In genomic region chr2:113992090-113992489, GRCh38 we compare ENCODE assay signal across 26 cellular contexts.
"Had no signal": no experiment of that assay in that cellular context is flagged by ENCODE, and none has a peak within 500 bp of the region (broad histone marks: within the 10 kb centered on the region; RNA-seq: fewer than 3 reads in every experiment).

No MANE protein-coding gene starts in this region.

- H3K4me3 Mint-ChIP-seq: activated CD4-positive, alpha-beta memory T cell treated with anti-CD3 and anti-CD28 coated beads for 36 hours; activated CD4-positive, alpha-beta T cell treated with anti-CD3 and anti-CD28 coated beads, Interleukin-2, amount 10 ng/mL, durations not matched to agents 7 days and 5 days; activated naive CD8-positive, alpha-beta T cell treated with anti-CD3 and anti-CD28 coated beads, Interleukin-2, amount 50 U/mL, for 24 hours; activated T-cell treated with anti-CD3 and anti-CD28 coated beads, Interleukin-2, amount 50 U/mL, for 4 hours; brain; T-cell had no signal

- H3K9me3 Mint-ChIP-seq: activated CD4-positive, alpha-beta memory T cell treated with anti-CD3 and anti-CD28 coated beads for 36 hours; activated CD4-positive, alpha-beta T cell treated with anti-CD3 and anti-CD28 coated beads, Interleukin-2, amount 10 ng/mL, durations not matched to agents 7 days and 5 days; activated naive CD4-positive, alpha-beta T cell treated with anti-CD3 and anti-CD28 coated beads, Interleukin-2, amount 50 U/mL, for 72 hours; activated naive CD8-positive, alpha-beta T cell treated with anti-CD3 and anti-CD28 coated beads, Interleukin-2, amount 50 U/mL, for 24 hours; brain; T-cell had no signal

- DNase-seq: activated CD4-positive, alpha-beta memory T cell treated with anti-CD3 and anti-CD28 coated beads for 36 hours; activated CD4-positive, alpha-beta T cell treated with anti-CD3 and anti-CD28 coated beads, Interleukin-2, amount 10 ng/mL, durations not matched to agents 7 days and 5 days; activated CD4-positive, CD25-positive, alpha-beta regulatory T cell; activated CD8-positive, alpha-beta memory T cell treated with anti-CD3 and anti-CD28 coated beads for 24 hours; activated effector memory CD4-positive, alpha-beta T cell treated with anti-CD3 and anti-CD28 coated beads, Interleukin-2, amount 50 U/mL, for 16 hours; activated naive CD4-positive, alpha-beta T cell treated with Interleukin-2 at 50 U/mL for 16 hours; activated naive CD8-positive, alpha-beta T cell treated with anti-CD3 and anti-CD28 coated beads, Interleukin-2, amount 50 U/mL, for 24 hours; activated T-cell treated with anti-CD3 and anti-CD28 coated beads, Interleukin-2, amount 50 U/mL, for 4 hours; amygdala; Karpas-422; NCI-H1105 treated with DMSO at 0.1 percent for 48 hours; NCI-H146; NCI-H187 treated with DMSO at 0.1 percent for 48 hours; NCI-H2081 treated with DMSO at 0.1 percent for 48 hours; NCI-H446 treated with DMSO at 0.1 percent for 48 hours; NCI-H524 treated with DMSO at 0.1 percent for 48 hours; NCI-H748 treated with DMSO at 0.1 percent for 48 hours; SIG-M5; T-cell; T-helper 2 cell; T1000 had no signal

- FAIRE-seq: astrocyte, K562 had no signal

- H3K27me3 Mint-ChIP-seq: activated CD4-positive, alpha-beta memory T cell treated with anti-CD3 and anti-CD28 coated beads for 36 hours; activated naive CD8-positive, alpha-beta T cell treated with anti-CD3 and anti-CD28 coated beads, Interleukin-2, amount 50 U/mL, for 24 hours; T-cell had no signal

- H3K4me3 ChIP-seq: K562 had no signal

- H3K4me1 Mint-ChIP-seq: activated CD4-positive, alpha-beta T cell treated with anti-CD3 and anti-CD28 coated beads, Interleukin-2, amount 10 ng/mL, durations not matched to agents 7 days and 5 days; activated naive CD8-positive, alpha-beta T cell treated with anti-CD3 and anti-CD28 coated beads, Interleukin-2, amount 50 U/mL, for 24 hours; brain; T-cell had no signal

- H3K27ac Mint-ChIP-seq: activated CD4-positive, alpha-beta memory T cell treated with anti-CD3 and anti-CD28 coated beads for 36 hours; activated CD4-positive, alpha-beta T cell treated with anti-CD3 and anti-CD28 coated beads, Interleukin-2, amount 10 ng/mL, durations not matched to agents 7 days and 5 days; activated naive CD4-positive, alpha-beta T cell treated with anti-CD3 and anti-CD28 coated beads, Interleukin-2, amount 50 U/mL, for 72 hours; activated naive CD8-positive, alpha-beta T cell treated with anti-CD3 and anti-CD28 coated beads, Interleukin-2, amount 50 U/mL, for 24 hours; brain; T-cell had no signal

- H3K36me3 Mint-ChIP-seq: activated naive CD4-positive, alpha-beta T cell treated with anti-CD3 and anti-CD28 coated beads, Interleukin-2, amount 50 U/mL, for 72 hours; brain had no signal

- H3K27ac ChIP-seq: VCaP had no signal
